ENCODE assay signal across 8 cellular contexts in genomic region chr5:139104577-139105271, GRCh38.
A peak's percentile ranks its signal among the peaks of the same experiment; 100 is the strongest.
DNase-seq lines count a peak whose midpoint lies in the region; ATAC-seq, FAIRE-seq and TF ChIP-seq lines count a peak whose summit lies in the region.

No MANE protein-coding gene starts in this region.

- no peaks in the 10 kb centered on the region for H3K4me1 Mint-ChIP-seq in CD14-positive monocyte

- no peak for TF ChIP-seq EP300 in gastroesophageal sphincter (IDR thresholded peaks at IDR 0.05)

- no peak overlapping the region for H3K4me3 ChIP-seq in gastroesophageal sphincter

- no peak overlapping the region for H3K4me3 Mint-ChIP-seq in CD14-positive monocyte

- peak overlapping the region; percentile 84 to 92 (median 84) for H3K27ac ChIP-seq in gastroesophageal sphincter

- no peaks in the 10 kb centered on the region for H3K9me3 ChIP-seq in gastroesophageal sphincter

- WGBS in gastroesophageal sphincter (ENCODE audit: low coverage in 1 of 2), 2 donors: 0 to 29% methylated on average over 3 to 7 of the region's 10 CpGs

- no peaks in the 10 kb centered on the region for H3K9me3 Mint-ChIP-seq in CD14-positive monocyte

- no peak for TF ChIP-seq POLR2A in gastroesophageal sphincter (IDR thresholded peaks at IDR 0.05)
- no peak for TF ChIP-seq POLR2A in H54 (IDR thresholded peaks at IDR 0.05; ENCODE audit: low read depth, low read length)

- peak; percentile 61; the same call in 2 of the 3 replicates for ATAC-seq in SK-N-SH treated with all-trans-retinoic acid at 6 μM for 48 hours
- peak; percentile 96 for ATAC-seq in gastroesophageal sphincter
- ATAC-seq in HG03354 (IDR thresholded peaks at IDR 0.05; ENCODE audit: poor library complexity, severe bottlenecking, unreplicated experiment): no peak

- H3K27me3 Mint-ChIP-seq in CD14-positive monocyte (ENCODE audit: low read depth in 3 of 3): no peaks in the 10 kb centered on the region

- FAIRE-seq in H54 (lab: Jason Lieb, UNC): no peak

- DNase-seq in DMS 273 treated with DMSO at 0.1 percent for 48 hours (lab: John Stamatoyannopoulos, UW) (peak; percentile 68), posterior vena cava (ENCODE audit: low spot score) (peak; percentile 90), CD14-positive monocyte (ENCODE audit: low spot score) (no peak), H54 (ENCODE audit: insufficient read length, low spot score) (no peak), NCI-H2107 treated with DMSO at 0.1 percent for 48 hours (lab: John Stamatoyannopoulos, UW; ENCODE audit: unreplicated experiment) (no peak)

- TF ChIP-seq CTCF in gastroesophageal sphincter (IDR thresholded peaks at IDR 0.05) (no peak), CD14-positive monocyte (IDR thresholded peaks at IDR 0.05) (no peak)

- no peaks in the 10 kb centered on the region for H3K36me3 ChIP-seq in gastroesophageal sphincter

- no peak overlapping the region for H3K27ac Mint-ChIP-seq in CD14-positive monocyte

- peaks cover 36 to 43% of the 10 kb centered on the region in 2 donors for H3K36me3 Mint-ChIP-seq in CD14-positive monocyte

- intact Hi-C loops in posterior vena cava (cut with DNase I): no loop called here
- intact Hi-C loops in CD14-positive monocyte (cut with micrococcal nuclease): no loop called here

- no peaks in the 10 kb centered on the region for H3K27me3 ChIP-seq in gastroesophageal sphincter

- peaks cover 0 to 77% (median 35%) of the 10 kb centered on the region in 3 donors for H3K4me1 ChIP-seq in gastroesophageal sphincter

TF ChIP-seq in SK-N-SH treated with all-trans-retinoic acid at 6 μM for 48 hours, 23 proteins besides CTCF, POLR2A, EP300 and RAD21:
- TF ChIP-seq TOX (CRISPR knock-in tag; IDR thresholded peaks at IDR 0.05; ENCODE audit: borderline replicate concordance): no peak
- no peak for TF ChIP-seq ARNTL (CRISPR knock-in tag; IDR thresholded peaks at IDR 0.05; ENCODE audit: borderline replicate concordance, low read depth)
- no peak for TF ChIP-seq ZNF565 (CRISPR knock-in tag; conservative IDR thresholded peaks at IDR 0.05; ENCODE audit: low read depth)
- TF ChIP-seq ZFP30 (CRISPR knock-in tag; IDR thresholded peaks at IDR 0.05): no peak
- no peak for TF ChIP-seq POU6F1 (CRISPR knock-in tag; IDR thresholded peaks at IDR 0.05; ENCODE audit: borderline replicate concordance, low read depth)
- no peak for TF ChIP-seq PATZ1 (CRISPR knock-in tag; IDR thresholded peaks at IDR 0.05; ENCODE audit: borderline replicate concordance)
- no peak for TF ChIP-seq CREB5 (CRISPR knock-in tag; IDR thresholded peaks at IDR 0.05; ENCODE audit: low read depth)
- no peak for TF ChIP-seq TCF4 (CRISPR knock-in tag; IDR thresholded peaks at IDR 0.05; ENCODE audit: borderline replicate concordance)
- no peak for TF ChIP-seq ESRRG (CRISPR knock-in tag; IDR thresholded peaks at IDR 0.05)
- TF ChIP-seq CSDC2 (CRISPR knock-in tag; IDR thresholded peaks at IDR 0.05): no peak
- no peak for TF ChIP-seq ZC3H10 (CRISPR knock-in tag; IDR thresholded peaks at IDR 0.05)

Comparison
In these comparisons a context has a peak if more than half of its experiments do, and no peak if none do; other contexts are left out.
1. DNase-seq: peak in DMS 273 treated with DMSO at 0.1 percent for 48 hours (single experiment) and posterior vena cava (single experiment); none in CD14-positive monocyte (single experiment), H54 (single experiment) and NCI-H2107 treated with DMSO at 0.1 percent for 48 hours (single experiment).